18 cellular contexts compared by ENCODE assay signal in the genomic region with DNA sequence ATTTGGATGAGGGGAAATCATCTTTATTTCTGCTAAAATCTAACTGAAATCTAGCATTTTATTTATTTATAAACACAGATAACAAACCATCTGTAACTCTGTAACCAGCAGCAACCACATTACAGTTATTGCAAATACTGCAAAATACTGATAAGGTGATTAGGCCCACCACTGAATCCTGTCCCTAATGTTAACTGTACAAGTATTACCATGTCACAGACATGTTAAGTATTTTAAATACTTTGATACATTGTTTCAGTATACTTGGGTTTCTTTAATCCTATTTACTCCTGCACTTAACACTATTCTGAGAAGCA. TPM values are rescaled to one million over a fixed set of nuclear protein-coding genes. Genes with fewer than 3 reads are reported as not detected.
DNase-seq lines count a peak whose midpoint lies in the region; ATAC-seq and TF ChIP-seq lines count a peak whose summit lies in the region.
"Had no signal": no experiment of that assay in that cellular context is flagged by ENCODE, and none has a peak within 500 bp of the region (broad histone marks: within the 10 kb centered on the region; RNA-seq: fewer than 3 reads in every experiment).

No MANE protein-coding gene starts in this region.

- H3K36me3 Mint-ChIP-seq in naive thymus-derived CD4-positive, alpha-beta T cell = peaks cover 0 to 12% (median 4%) of the 10 kb centered on the region in 5 donors

- no peak overlapping the region for H3K27ac Mint-ChIP-seq in naive thymus-derived CD4-positive, alpha-beta T cell

- H4K20me1 ChIP-seq in BLaER1 = peaks cover 96% of the 10 kb centered on the region
- H4K20me1 ChIP-seq in Loucy (ENCODE audit: insufficient read depth, low read length, poor library complexity, severe bottlenecking) = peaks cover 20% of the 10 kb centered on the region

- POLR2A ChIA-PET in naive thymus-derived CD4-positive, alpha-beta T cell (lab: Charles Lee) = no interaction called here

- H3K4me3 Mint-ChIP-seq in naive thymus-derived CD4-positive, alpha-beta T cell = no peak overlapping the region

- H3F3A ChIP-seq in Loucy (ENCODE audit: low read depth) = no peaks in the 10 kb centered on the region

- H3K79me2 ChIP-seq in Loucy (ENCODE audit: insufficient read depth, low read length) = peaks cover 91% of the 10 kb centered on the region

- peaks cover 0 to 30% (median 13%) of the 10 kb centered on the region in 7 donors for H3K4me1 Mint-ChIP-seq in naive thymus-derived CD4-positive, alpha-beta T cell

- CTCF ChIA-PET in naive thymus-derived CD4-positive, alpha-beta T cell (lab: Charles Lee) = no interaction called here

- H3K27me3 ChIP-seq in BLaER1 = no peaks in the 10 kb centered on the region
- no peaks in the 10 kb centered on the region for H3K27me3 ChIP-seq in Loucy (ENCODE audit: insufficient read depth, low read length, poor library complexity, severe bottlenecking)
- H3K27me3 ChIP-seq in WERI-Rb-1 (ENCODE audit: insufficient read depth, low read depth, severe bottlenecking) = no peaks in the 10 kb centered on the region
- no peaks in the 10 kb centered on the region for H3K27me3 ChIP-seq in naive thymus-derived CD4-positive, alpha-beta T cell (ENCODE audit: control insufficient read depth in 2 of 2, insufficient read depth in 2 of 2, low read length in 2 of 2)
- H3K27me3 ChIP-seq: SJCRH30 had no signal

- H3K9me2 ChIP-seq in Loucy (replicated peaks; ENCODE audit: low read depth, low read length) = no peaks in the 10 kb centered on the region

- H3K4me3 ChIP-seq in BLaER1 (no peak overlapping the region), Loucy (ENCODE audit: low read length, poor library complexity, severe bottlenecking) (peak overlapping the region; percentile 47), WERI-Rb-1 (ENCODE audit: low read depth, low read length) (no peak overlapping the region)
- no peak overlapping the region for H3K4me3 ChIP-seq in naive thymus-derived CD4-positive, alpha-beta T cell (ENCODE audit: low read length)
- H3K4me3 ChIP-seq: A549, SJCRH30 had no signal

- H3K9me3 ChIP-seq in BLaER1 (peaks cover 48% of the 10 kb centered on the region), Loucy (ENCODE audit: insufficient read depth, low read depth, low read length) (no peaks in the 10 kb centered on the region), WERI-Rb-1 (ENCODE audit: severe bottlenecking) (no peaks in the 10 kb centered on the region)
- no peaks in the 10 kb centered on the region for H3K9me3 ChIP-seq in naive thymus-derived CD4-positive, alpha-beta T cell (ENCODE audit: control insufficient read depth in 2 of 3, low read length in 3 of 3)
- H3K9me3 ChIP-seq: A549 had no signal

- H2AFZ ChIP-seq in Loucy (ENCODE audit: low read length) = no peak overlapping the region

- TF ChIP-seq CTCF in Loucy (conservative IDR thresholded peaks at IDR 0.05; ENCODE audit: low read length) = no peak
- no peak for TF ChIP-seq CTCF in WERI-Rb-1 (IDR thresholded peaks at IDR 0.05; ENCODE audit: low read depth, low read length)

- intact Hi-C loops in naive thymus-derived CD4-positive, alpha-beta T cell (cut with micrococcal nuclease) = no loop called here
- intact Hi-C loops in left colon (cut with DNase I, micrococcal nuclease) = no loop called here

- H3K36me3 ChIP-seq in BLaER1 = peaks cover 73% of the 10 kb centered on the region
- H3K36me3 ChIP-seq in Loucy (ENCODE audit: insufficient read depth, low read length) = no peaks in the 10 kb centered on the region; the same call in 1 of the 2 replicates
- no peaks in the 10 kb centered on the region; the same call in 1 of the 2 replicates for H3K36me3 ChIP-seq in WERI-Rb-1
- H3K36me3 ChIP-seq in naive thymus-derived CD4-positive, alpha-beta T cell (ENCODE audit: control insufficient read depth in 2 of 3, insufficient read depth in 3 of 3, low read length in 3 of 3) = no peaks in the 10 kb centered on the region
- H3K36me3 ChIP-seq: SJCRH30 had no signal

- H3K27me3 Mint-ChIP-seq in naive thymus-derived CD4-positive, alpha-beta T cell = no peaks in the 10 kb centered on the region

- H3K4me1 ChIP-seq in BLaER1 (peaks cover 20% of the 10 kb centered on the region), Loucy (ENCODE audit: insufficient read depth, low read length, poor library complexity, severe bottlenecking) (peaks cover 32% of the 10 kb centered on the region)
- H3K4me1 ChIP-seq in naive thymus-derived CD4-positive, alpha-beta T cell (ENCODE audit: control insufficient read depth in 2 of 2, insufficient read depth in 2 of 2, low read length in 2 of 2) = no peaks in the 10 kb centered on the region
- H3K4me1 ChIP-seq: A549, SJCRH30 had no signal

- H3K9me3 Mint-ChIP-seq in naive thymus-derived CD4-positive, alpha-beta T cell = no peaks in the 10 kb centered on the region

- no peak overlapping the region for H3K4me2 ChIP-seq in BLaER1
- H3K4me2 ChIP-seq in Loucy (ENCODE audit: low read depth, low read length, poor library complexity, severe bottlenecking) = peak overlapping the region; percentile 64
- H3K4me2 ChIP-seq: A549 had no signal

- H3K9ac ChIP-seq in BLaER1 (no peak overlapping the region), Loucy (ENCODE audit: low read depth, low read length, poor library complexity, severe bottlenecking) (peak overlapping the region; percentile 68)

- DNase-seq in WERI-Rb-1 (no peak), left colon (no peak), SHP77 (lab: John Stamatoyannopoulos, UW) (no peak)
- DNase-seq in naive thymus-derived CD4-positive, alpha-beta T cell = no peak
- DNase-seq in stimulated activated CD4-positive, alpha-beta T cell treated with anti-CD3 and anti-CD28 coated beads, Interleukin-12 subunit alpha, Interleukin-12 subunit beta, amount 100 ng/mL, for 4 hours = no peak
- DNase-seq: DMS 273 treated with DMSO at 0.1 percent for 48 hours; GF-D8; GOT3; NCI-H1092 treated with DMSO at 0.1 percent for 48 hours; NCI-H2081 treated with DMSO at 0.1 percent for 48 hours; NCI-H2227 treated with DMSO at 0.1 percent for 48 hours; NK-92 treated with Interleukin-12 subunit alpha and Interleukin-12 subunit beta, amount 100 ng/mL, for 24 hours; RPMI8226 had no signal

- ATAC-seq in naive thymus-derived CD4-positive, alpha-beta T cell = peak; percentile 8
- no peak for ATAC-seq in HG03469 (IDR thresholded peaks at IDR 0.05; ENCODE audit: unreplicated experiment)
- no peak for ATAC-seq in left colon
- ATAC-seq: A549 had no signal

- peak overlapping the region; percentile 29; the same call in 1 of the 2 replicates for H3K27ac ChIP-seq in BLaER1
- peak overlapping the region; percentile 46 for H3K27ac ChIP-seq in WERI-Rb-1
- H3K27ac ChIP-seq in naive thymus-derived CD4-positive, alpha-beta T cell (ENCODE audit: low read depth, low read length) = no peak overlapping the region
- H3K27ac ChIP-seq: A549, SJCRH30 had no signal

RNA-seq across cellular contexts. Expression of a gene that starts 22.2 kb away (rescaled TPM):
- 10 to 100 TPM in 4 of 5 experiments, 1 to 10 TPM in 1; 3.6 to 76.3 (median 23.3) TPM for total RNA-seq in naive thymus-derived CD4-positive, alpha-beta T cell
- 10 to 100 TPM; 14.8 to 18.1 TPM for polyA plus RNA-seq in naive thymus-derived CD4-positive, alpha-beta T cell
- total RNA-seq in left colon = 10 to 100 TPM; 39.7 to 52.1 TPM
